ENCODE assay signal across 15 cellular contexts in genomic region chr4:99091174-99091573, GRCh38. TPM values are rescaled to one million over a fixed set of nuclear protein-coding genes. Genes with fewer than 3 reads are reported as not detected.
DNase-seq lines count a peak whose midpoint lies in the region; ATAC-seq and TF ChIP-seq lines count a peak whose summit lies in the region.
"Had no signal": no experiment of that assay in that cellular context is flagged by ENCODE, and none has a peak within 500 bp of the region (broad histone marks: within the 10 kb centered on the region; RNA-seq: fewer than 3 reads in every experiment).

No MANE protein-coding gene starts in this region.

- H3K9me3 ChIP-seq in skeletal muscle satellite cell (replicated peaks; ENCODE audit: low read length): no peaks in the 10 kb centered on the region

- H3K9ac ChIP-seq in skeletal muscle satellite cell (ENCODE audit: low read depth, low read length): no peak overlapping the region

- no peak overlapping the region for H3K4me3 ChIP-seq in skeletal muscle satellite cell (ENCODE audit: low read length)

- H3K4me3 Mint-ChIP-seq in WTC11: peak overlapping the region; percentile 55; the same call in 1 of the 2 replicates
- peak overlapping the region; percentile 5 for H3K4me3 Mint-ChIP-seq in glutamatergic neuron (ENCODE audit: unreplicated experiment)

- H3K36me3 Mint-ChIP-seq in WTC11 (peaks cover 8% of the 10 kb centered on the region), glutamatergic neuron (ENCODE audit: unreplicated experiment) (no peaks in the 10 kb centered on the region)

- peaks cover 14% of the 10 kb centered on the region for H3K4me1 ChIP-seq in skeletal muscle satellite cell (ENCODE audit: control insufficient read depth, insufficient read depth, low read length)

- no peaks in the 10 kb centered on the region for H3K27me3 ChIP-seq in skeletal muscle satellite cell (ENCODE audit: control insufficient read depth, insufficient read depth, low read length)

- DNase-seq in ELF-1 (ENCODE audit: low read depth, low spot score): peak; percentile 21
- DNase-seq in WTC11 (ENCODE audit: low spot score): no peak
- no peak for DNase-seq in glutamatergic neuron
- no peak for DNase-seq in GM13976 (ENCODE audit: low spot score)
- DNase-seq in HCEC 1CT: no peak
- no peak for DNase-seq in ACHN
- no peak for DNase-seq in activated naive CD4-positive, alpha-beta T cell (lab: John Stamatoyannopoulos, UW)
- DNase-seq: NCI-H1436 treated with DMSO at 0.1 percent for 48 hours, NCI-H69, nucleus accumbens, SHP77 treated with DMSO at 0.1 percent for 48 hours had no signal

- ATAC-seq in WTC11: no peak
- ATAC-seq: activated CD4-positive, CD25-positive, alpha-beta regulatory T cell treated with anti-CD3 and anti-CD28 coated beads, Interleukin-2, amount 50 U/mL, for 24 hours; esophagus mucosa had no signal

- H3K4me2 ChIP-seq in skeletal muscle satellite cell (ENCODE audit: low read length): peak overlapping the region; percentile 87

- CTCF ChIA-PET in WTC11 (lab: Charles Lee): interaction anchor here (0.6 to 1.0 kb wide), 2 partner anchors 35 to 92 kb away, joined by 3 to 5 read pairs; no protein-coding TSS in a partner anchor

- in situ Hi-C loops in GM13976 (cut with MboI; ENCODE audit: low sequenced_read_pairs, unreplicated experiment): no loop called here
- in situ Hi-C loops in ACHN (cut with HindIII; ENCODE audit: low pct_ligation_motif_present, low pct_unique_long_range_greater_than_20kb, low sequenced_read_pairs): no loop called here

- POLR2A ChIA-PET in WTC11 (lab: Charles Lee): no interaction called here

- H3K27me3 Mint-ChIP-seq in WTC11 (ENCODE audit: low read depth) (no peaks in the 10 kb centered on the region), glutamatergic neuron (ENCODE audit: unreplicated experiment) (peaks cover 9% of the 10 kb centered on the region)

- H3K4me1 Mint-ChIP-seq in WTC11 (peaks cover 41% of the 10 kb centered on the region), glutamatergic neuron (ENCODE audit: low read depth, unreplicated experiment) (peaks cover 11% of the 10 kb centered on the region)

- TF ChIP-seq CTCF in WTC11 (IDR thresholded peaks at IDR 0.05) (no peak), glutamatergic neuron (IDR thresholded peaks at IDR 0.05; ENCODE audit: partially characterized antibody, unreplicated experiment) (no peak), GM13976 (IDR thresholded peaks at IDR 0.05; ENCODE audit: borderline replicate concordance, control extremely low read depth, extremely low read depth, insufficient read depth, missing control alignments) (no peak)

- H3K9me3 Mint-ChIP-seq in WTC11 (0 out of 2 replicates have a peak, but pooled peaks cover 5% of the 10 kb centered on the region), glutamatergic neuron (ENCODE audit: unreplicated experiment) (peaks cover 6% of the 10 kb centered on the region)
- H3K9me3 Mint-ChIP-seq: activated T-helper 1 cell treated with anti-CD3 and anti-CD28 coated beads, Interleukin-12 subunit alpha, Interleukin-12 subunit beta, Interleukin-2, Interleukin-4 antibody, amounts not matched to agents 30 ng/mL and 10 ng/mL and 1 ng/mL, durations not matched to agents 14 hours and 24 hours and 36 hours had no signal

- H3K36me3 ChIP-seq in skeletal muscle satellite cell (ENCODE audit: insufficient read depth, low read length): no peaks in the 10 kb centered on the region

- no peak overlapping the region; the same call in 1 of the 2 replicates for H3K27ac Mint-ChIP-seq in WTC11
- no peak overlapping the region for H3K27ac Mint-ChIP-seq in glutamatergic neuron (ENCODE audit: unreplicated experiment)

TF ChIP-seq in WTC11, 78 proteins besides CTCF, POLR2A, EP300 and RAD21:
- TF ChIP-seq E2F4 (CRISPR knock-in tag; IDR thresholded peaks at IDR 0.05; ENCODE audit: borderline replicate concordance, low read depth) (no peak), NR1H2 (CRISPR knock-in tag; IDR thresholded peaks at IDR 0.05) (no peak), ZNF671 (CRISPR knock-in tag; IDR thresholded peaks at IDR 0.05) (no peak), NFE2L1 (CRISPR knock-in tag; IDR thresholded peaks at IDR 0.05) (no peak), ETV6 (CRISPR knock-in tag; IDR thresholded peaks at IDR 0.05) (no peak), MAX (CRISPR knock-in tag; IDR thresholded peaks at IDR 0.05) (no peak), FOXP1 (CRISPR knock-in tag; IDR thresholded peaks at IDR 0.05; ENCODE audit: borderline replicate concordance) (no peak), PREB (CRISPR knock-in tag; IDR thresholded peaks at IDR 0.05; ENCODE audit: borderline replicate concordance) (no peak), SOX15 (CRISPR knock-in tag; IDR thresholded peaks at IDR 0.05) (no peak), RELA (CRISPR knock-in tag; IDR thresholded peaks at IDR 0.05; ENCODE audit: borderline replicate concordance) (no peak), CBFB (CRISPR knock-in tag; IDR thresholded peaks at IDR 0.05; ENCODE audit: low read depth) (no peak), TP53 (CRISPR knock-in tag; IDR thresholded peaks at IDR 0.05) (no peak)

RNA-seq across cellular contexts. Expression of gene ADH5, which starts 2.6 kb away (rescaled TPM):
- total RNA-seq in WTC11 (2021) (244 to 252 TPM (median 247 TPM) in 3 replicates), glutamatergic neuron (ENCODE audit: unreplicated experiment) (201 TPM)
- total RNA-seq in skeletal muscle satellite cell (2012; rRNA removed): 131 and 166 TPM in 2 replicates

RNA-seq across cellular contexts. Expression of gene ADH4, which starts 52.9 kb away (rescaled TPM):
- total RNA-seq in WTC11 (2021) (0.11 to 0.18 TPM (median 0.16 TPM) in 3 replicates), glutamatergic neuron (ENCODE audit: unreplicated experiment) (not detected)
- total RNA-seq in skeletal muscle satellite cell (2012; rRNA removed): not detected in 2 replicates
- total RNA-seq: activated T-helper 1 cell treated with anti-CD3 and anti-CD28 coated beads, Interleukin-12 subunit alpha, Interleukin-12 subunit beta, Interleukin-2, Interleukin-4 antibody, amounts not matched to agents 30 ng/mL and 10 ng/mL and 1 ng/mL, durations not matched to agents 14 hours and 24 hours and 36 hours had no signal
